In genomic region chr9:119003218-119003617, GRCh38 we compare ENCODE assay signal across 13 cellular contexts.
DNase-seq lines count a peak whose midpoint lies in the region; ATAC-seq, FAIRE-seq and TF ChIP-seq lines count a peak whose summit lies in the region.
"Had no signal": no experiment of that assay in that cellular context is flagged by ENCODE, and none has a peak within 500 bp of the region (broad histone marks: within the 10 kb centered on the region; RNA-seq: fewer than 3 reads in every experiment).

No MANE protein-coding gene starts in this region.

- no peaks in the 10 kb centered on the region for H3K27me3 ChIP-seq in lower lobe of right lung (ENCODE audit: low read depth)

- H3K4me1 ChIP-seq in mucosa of descending colon (ENCODE audit: low read depth) (no peaks in the 10 kb centered on the region), lower lobe of right lung (peaks cover 7% of the 10 kb centered on the region)

- no peak for TF ChIP-seq CTCF in D721Med (IDR thresholded peaks at IDR 0.05; ENCODE audit: insufficient read depth, missing control alignments)
- TF ChIP-seq CTCF in mucosa of descending colon (IDR thresholded peaks at IDR 0.05) = no peak
- no peak for TF ChIP-seq CTCF in lower lobe of right lung (IDR thresholded peaks at IDR 0.05)

- DNase-seq in D721Med (ENCODE audit: insufficient read length, low spot score) (no peak), M059J (ENCODE audit: low read depth) (peak; percentile 68), fibroblast of peridontal ligament (ENCODE audit: extremely low read depth) (peak; percentile 55), pons (ENCODE audit: low spot score) (peak; percentile 20), mucosa of descending colon (no peak), MV-4-11 (lab: John Stamatoyannopoulos, UW) (no peak), lower lobe of right lung (no peak)
- DNase-seq: activated naive CD8-positive, alpha-beta T cell treated with anti-CD3 and anti-CD28 coated beads, Interleukin-2, amount 50 U/mL, for 24 hours; GDM1; head of caudate nucleus; SHP77 had no signal

- intact Hi-C loops in mucosa of descending colon (cut with DNase I, micrococcal nuclease) = no loop called here
- intact Hi-C loops in lower lobe of right lung (cut with DNase I) = no loop called here

- peak; percentile 90 for FAIRE-seq in D721Med (lab: Jason Lieb, UNC)

- H3K36me3 ChIP-seq in mucosa of descending colon (ENCODE audit: low read depth) (no peaks in the 10 kb centered on the region), lower lobe of right lung (no peaks in the 10 kb centered on the region)

- H3K27ac ChIP-seq in lower lobe of right lung = no peak overlapping the region
- H3K27ac ChIP-seq: C4-2B had no signal

- ATAC-seq in mucosa of descending colon (no peak), GM21360 (IDR thresholded peaks at IDR 0.05; ENCODE audit: unreplicated experiment) (no peak), lower lobe of right lung (no peak)
- ATAC-seq: activated naive CD8-positive, alpha-beta T cell treated with anti-CD3 and anti-CD28 coated beads, Interleukin-2, amount 50 U/mL, for 24 hours had no signal

- no peak overlapping the region for H3K4me3 ChIP-seq in mucosa of descending colon
- no peak overlapping the region for H3K4me3 ChIP-seq in lower lobe of right lung

- H3K9me3 ChIP-seq in mucosa of descending colon = no peaks in the 10 kb centered on the region
- no peaks in the 10 kb centered on the region for H3K9me3 ChIP-seq in lower lobe of right lung

Comparison
In these comparisons a context has a peak if more than half of its experiments do, and no peak if none do; other contexts are left out.
1. DNase-seq: peak in M059J (single experiment), fibroblast of peridontal ligament (single experiment) and pons (single experiment); none in D721Med (single experiment), mucosa of descending colon (0 of 3), MV-4-11 (single experiment) and lower lobe of right lung (single experiment).